ENCODE assay signal across 17 cellular contexts in the genomic region with DNA sequence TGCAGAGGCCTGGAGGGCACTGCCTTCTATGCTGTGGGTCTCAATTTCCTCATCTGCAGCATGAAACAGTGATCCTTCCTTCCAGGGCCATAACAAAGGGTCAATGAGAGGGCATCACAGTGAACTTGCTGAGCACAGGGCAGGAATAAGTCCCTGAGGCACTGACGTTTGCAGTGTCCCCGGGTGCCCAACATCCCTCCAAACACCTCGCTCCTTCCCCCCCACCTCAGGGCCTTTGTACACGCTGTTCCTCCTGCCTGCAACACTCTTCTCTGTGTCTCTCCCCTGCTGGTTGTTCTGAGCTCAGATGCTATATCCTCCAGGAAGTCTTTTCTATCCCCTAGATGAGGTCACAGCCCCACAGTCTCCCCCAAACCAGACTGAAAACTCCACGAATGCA.
"Had no signal": no experiment of that assay in that cellular context is flagged by ENCODE, and none has a peak within 500 bp of the region (broad histone marks: within the 10 kb centered on the region; RNA-seq: fewer than 3 reads in every experiment).

No MANE protein-coding gene starts in this region.

- H3K27ac Mint-ChIP-seq: activated CD8-positive, alpha-beta T cell treated with anti-CD3 and anti-CD28 coated beads for 36 hours; activated naive CD4-positive, alpha-beta T cell treated with anti-CD3 and anti-CD28 coated beads, Interleukin-2, amount 10 ng/mL, durations not matched to agents 7 days and 5 days; activated naive CD8-positive, alpha-beta T cell treated with anti-CD3 and anti-CD28 coated beads for 36 hours; activated T-cell treated with anti-CD3 and anti-CD28 coated beads, Interleukin-2, amount 50 U/mL, for 72 hours; activated T-helper 2 cell treated with anti-CD3 and anti-CD28 coated beads, Interferon-gamma antibody, Interleukin-2, Interleukin-4, amounts not matched to agents 10 μg/mL and 5 μg/mL and 100 μg/mL, durations not matched to agents 14 hours and 24 hours and 36 hours had no signal

- H3K27me3 ChIP-seq: MG63 had no signal

- H3K27me3 Mint-ChIP-seq: activated CD8-positive, alpha-beta T cell treated with anti-CD3 and anti-CD28 coated beads for 36 hours; activated naive CD8-positive, alpha-beta T cell treated with anti-CD3 and anti-CD28 coated beads for 36 hours; T-cell had no signal

- H3K36me3 ChIP-seq: MG63 had no signal

- H3K4me3 ChIP-seq: MG63, SK-N-MC had no signal

- H3K9me3 Mint-ChIP-seq: activated CD8-positive, alpha-beta T cell treated with anti-CD3 and anti-CD28 coated beads for 36 hours; activated naive CD4-positive, alpha-beta T cell treated with anti-CD3 and anti-CD28 coated beads, Interleukin-2, amount 10 ng/mL, durations not matched to agents 7 days and 5 days; activated naive CD8-positive, alpha-beta T cell treated with anti-CD3 and anti-CD28 coated beads for 36 hours; activated T-cell treated with anti-CD3 and anti-CD28 coated beads, Interleukin-2, amount 50 U/mL, for 72 hours; activated T-helper 2 cell treated with anti-CD3 and anti-CD28 coated beads, Interferon-gamma antibody, Interleukin-2, Interleukin-4, amounts not matched to agents 10 μg/mL and 5 μg/mL and 100 μg/mL, durations not matched to agents 14 hours and 24 hours and 36 hours; T-cell had no signal

- H3K36me3 Mint-ChIP-seq: activated naive CD4-positive, alpha-beta T cell treated with anti-CD3 and anti-CD28 coated beads, Interleukin-2, amount 10 ng/mL, durations not matched to agents 7 days and 5 days; activated naive CD8-positive, alpha-beta T cell treated with anti-CD3 and anti-CD28 coated beads for 36 hours; T-cell had no signal

- H3K4me3 Mint-ChIP-seq: activated CD8-positive, alpha-beta T cell treated with anti-CD3 and anti-CD28 coated beads for 36 hours; activated naive CD4-positive, alpha-beta T cell treated with anti-CD3 and anti-CD28 coated beads, Interleukin-2, amount 10 ng/mL, durations not matched to agents 7 days and 5 days; activated naive CD8-positive, alpha-beta T cell treated with anti-CD3 and anti-CD28 coated beads for 36 hours; activated T-cell treated with anti-CD3 and anti-CD28 coated beads, Interleukin-2, amount 50 U/mL, for 72 hours; T-cell had no signal

- DNase-seq: activated CD4-positive, CD25-positive, alpha-beta regulatory T cell; activated CD8-positive, alpha-beta memory T cell treated with anti-CD3 and anti-CD28 coated beads, Interleukin-2, amount 50 U/mL, for 4 hours; activated CD8-positive, alpha-beta T cell treated with anti-CD3 and anti-CD28 coated beads for 36 hours; activated gamma-delta T cell treated with Interleukin-2 at 50 U/mL for 16 hours; activated naive CD4-positive, alpha-beta T cell treated with anti-CD3 and anti-CD28 coated beads, Interleukin-2, amount 10 ng/mL, durations not matched to agents 7 days and 5 days; activated naive CD8-positive, alpha-beta T cell treated with anti-CD3 and anti-CD28 coated beads for 36 hours; activated T-cell treated with anti-CD3 and anti-CD28 coated beads, Interleukin-2, amount 50 U/mL, for 72 hours; cerebellar nuclear complex; MG63; MV-4-11; NCI-H187; NCI-H2227 treated with DMSO at 0.1 percent for 48 hours; NCI-H82; T-cell had no signal

- H3K27ac ChIP-seq: SK-N-MC, VCaP had no signal

- H3K9me3 ChIP-seq: MG63 had no signal
